20 cellular contexts compared by ENCODE assay signal in the genomic region with DNA sequence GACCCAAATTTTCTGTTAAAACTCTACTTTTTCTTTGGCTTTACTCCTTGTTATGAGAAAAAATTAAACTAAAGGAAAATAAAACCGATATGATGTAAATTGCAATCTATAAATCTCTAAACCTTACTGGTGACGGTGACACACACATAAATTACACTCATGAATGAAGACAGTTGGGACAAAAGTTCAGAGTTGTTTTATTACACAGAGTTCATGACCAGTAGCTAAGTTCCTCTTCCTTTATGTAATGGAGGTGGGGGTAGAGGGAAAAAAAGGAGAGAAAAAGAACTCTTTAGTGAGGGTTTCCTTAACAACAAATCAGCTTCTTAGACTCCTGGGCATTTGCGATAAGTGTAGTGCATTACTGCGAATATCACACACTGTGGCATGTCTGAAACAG.
"Had no signal": no experiment of that assay in that cellular context is flagged by ENCODE, and none has a peak within 500 bp of the region (broad histone marks: within the 10 kb centered on the region; RNA-seq: fewer than 3 reads in every experiment).

No MANE protein-coding gene starts in this region.

- H3K27me3 Mint-ChIP-seq: progenitor cell of endocrine pancreas, type B pancreatic cell had no signal

- H3K36me3 ChIP-seq: gastrocnemius medialis, ovary, suprapubic skin, thyroid gland had no signal

- H3K27ac Mint-ChIP-seq: endodermal cell; immature natural killer cell; naive thymus-derived CD8-positive, alpha-beta T cell; progenitor cell of endocrine pancreas; type B pancreatic cell had no signal

- H3K4me1 Mint-ChIP-seq: endodermal cell; immature natural killer cell; naive thymus-derived CD8-positive, alpha-beta T cell had no signal

- H3K4me1 ChIP-seq: gastrocnemius medialis, suprapubic skin, thyroid gland had no signal

- H3K27ac ChIP-seq: coronary artery, gastrocnemius medialis, ovary, suprapubic skin, thyroid gland had no signal

- H3K27me3 ChIP-seq: gastrocnemius medialis, ovary, suprapubic skin, thyroid gland had no signal

- H3K9me3 ChIP-seq: gastrocnemius medialis, ovary, suprapubic skin, thyroid gland had no signal

- H3K9me3 Mint-ChIP-seq: endodermal cell, type B pancreatic cell had no signal

- ATAC-seq: gastrocnemius medialis; left ventricle myocardium superior; naive thymus-derived CD8-positive, alpha-beta T cell; right cardiac atrium; stimulated activated naive CD8-positive, alpha-beta T cell treated with anti-CD3 and anti-CD28 coated beads, Interleukin-15, Interleukin-2, amounts not matched to agents 100 U/mL and 50 U/mL, for 24 hours had no signal

- H3K4me3 ChIP-seq: coronary artery, gastrocnemius medialis, lung, ovary, suprapubic skin, thyroid gland had no signal

- DNase-seq: effector CD4-positive, alpha-beta T cell; endodermal cell; gastrocnemius medialis; glutamatergic neuron; immature natural killer cell; left ventricle myocardium superior; mesenchymal stem cell; naive thymus-derived CD8-positive, alpha-beta T cell; ovary; right cardiac atrium; small intestine; stimulated activated CD4-positive, alpha-beta T cell treated with anti-CD3 and anti-CD28 coated beads, Interleukin-2, amount 100 ng/mL, for 48 hours; stimulated activated naive CD8-positive, alpha-beta T cell treated with anti-CD3 and anti-CD28 coated beads, Interleukin-15, Interleukin-2, amounts not matched to agents 100 U/mL and 50 U/mL, for 24 hours; thyroid gland had no signal

- H3K4me3 Mint-ChIP-seq: endodermal cell; immature natural killer cell; naive thymus-derived CD8-positive, alpha-beta T cell; neural crest cell; type B pancreatic cell had no signal

- H3K36me3 Mint-ChIP-seq: immature natural killer cell; naive thymus-derived CD8-positive, alpha-beta T cell; type B pancreatic cell had no signal
